In genomic region chr7:35581564-35581963, GRCh38 we compare ENCODE assay signal across 25 cellular contexts.
"Had no signal": no experiment of that assay in that cellular context is flagged by ENCODE, and none has a peak within 500 bp of the region (broad histone marks: within the 10 kb centered on the region; RNA-seq: fewer than 3 reads in every experiment).

No MANE protein-coding gene starts in this region.

- H2AFZ ChIP-seq: neural progenitor cell, parathyroid adenoma had no signal

- H3K4me3 ChIP-seq: neural progenitor cell, ovary, psoas muscle, right lobe of liver, sigmoid colon, stomach, thoracic aorta, thyroid gland, tibial nerve, upper lobe of left lung, vagina had no signal

- H3K27me3 ChIP-seq: neural progenitor cell, ovary, right lobe of liver, sigmoid colon, stomach, thyroid gland, tibial nerve, upper lobe of left lung, vagina had no signal

- ATAC-seq: natural killer cell; psoas muscle; right cardiac atrium; right lobe of liver; stimulated activated effector memory CD8-positive, alpha-beta T cell treated with anti-CD3 and anti-CD28 coated beads, Interleukin-12 subunit alpha, Interleukin-12 subunit beta, amount 100 ng/mL, for 72 hours; stimulated activated naive B cell treated with anti-CD40 and anti-IgM and Interleukin-4, amounts not matched to agents 10 μg/mL and 1 μg/mL and 100 μg/mL, for 72 hours had no signal

- DNase-seq: natural killer cell; occipital lobe; ovary; posterior cingulate gyrus; psoas muscle; right cardiac atrium; right lobe of liver; sigmoid colon; small intestine; stimulated activated CD4-positive, alpha-beta T cell treated with anti-CD3 and anti-CD28 coated beads, Interleukin-15, amount 100 ng/mL, for 24 hours; stimulated activated CD4-positive, alpha-beta T cell treated with anti-CD3 and anti-CD28 coated beads, Interleukin-2, amount 100 ng/mL, for 24 hours; stimulated activated CD4-positive, alpha-beta T cell treated with anti-CD3 and anti-CD28 coated beads, Interleukin-2, amount 100 ng/mL, for 48 hours; stimulated activated CD4-positive, alpha-beta T cell treated with anti-CD3 and anti-CD28 coated beads, Interleukin-4, amount 100 ng/mL, for 24 hours; stimulated activated naive B cell treated with anti-CD40 and anti-IgM and Interleukin-4, amounts not matched to agents 10 μg/mL and 1 μg/mL and 100 μg/mL, for 72 hours; stimulated activated naive CD4-positive, alpha-beta T cell treated with Interleukin-2 at 50 U/mL for 16 hours; stomach; thyroid gland; trophoblast cell; upper lobe of left lung had no signal

- H3K36me3 ChIP-seq: neural progenitor cell, ovary, right lobe of liver, sigmoid colon, stomach, thoracic aorta, thyroid gland, tibial nerve, upper lobe of left lung, vagina had no signal

- H3K9me3 ChIP-seq: ovary, psoas muscle, right lobe of liver, sigmoid colon, stomach, thoracic aorta, thyroid gland, upper lobe of left lung, vagina had no signal

- H3K79me2 ChIP-seq: parathyroid adenoma had no signal

- H3K4me2 ChIP-seq: neural progenitor cell had no signal

- H3K27ac ChIP-seq: neural progenitor cell, ovary, parathyroid adenoma, psoas muscle, right lobe of liver, sigmoid colon, stomach, thoracic aorta, thyroid gland, tibial nerve, upper lobe of left lung, vagina had no signal

- H3K4me1 ChIP-seq: neural progenitor cell, parathyroid adenoma, psoas muscle, right lobe of liver, sigmoid colon, stomach, thyroid gland, tibial nerve, upper lobe of left lung, vagina had no signal

- H3K9ac ChIP-seq: neural progenitor cell, parathyroid adenoma had no signal
